20 cellular contexts compared by ENCODE assay signal in the genomic region with DNA sequence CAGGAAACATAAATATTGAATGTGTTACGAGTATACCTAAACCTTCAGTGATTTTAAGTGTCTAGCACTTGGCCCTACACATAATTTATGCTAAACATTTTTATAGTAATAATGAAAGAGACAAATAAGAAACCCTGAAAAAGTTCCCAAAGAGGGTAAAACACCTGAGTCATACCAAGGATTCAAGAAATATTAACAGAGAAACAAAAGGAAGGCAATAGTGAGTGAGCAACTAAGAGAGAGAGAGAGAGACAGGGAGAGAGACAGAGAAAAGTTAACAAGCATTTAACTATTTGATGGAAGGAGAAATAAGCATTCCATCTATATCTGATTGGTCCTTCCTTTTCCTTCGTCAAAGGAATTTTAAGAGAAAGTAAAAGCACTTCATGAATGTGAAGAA.
DNase-seq lines count a peak whose midpoint lies in the region; ATAC-seq, FAIRE-seq and TF ChIP-seq lines count a peak whose summit lies in the region.
"Had no signal": no experiment of that assay in that cellular context is flagged by ENCODE, and none has a peak within 500 bp of the region (broad histone marks: within the 10 kb centered on the region; RNA-seq: fewer than 3 reads in every experiment).

No MANE protein-coding gene starts in this region.

- ATAC-seq in A549 (no peak), HG03571 (IDR thresholded peaks at IDR 0.05; ENCODE audit: unreplicated experiment) (no peak)

- H3K9ac ChIP-seq in Karpas-422 (ENCODE audit: low read length) (no peak overlapping the region), endothelial cell of umbilical vein (replicated peaks; ENCODE audit: extremely low read depth, insufficient read depth, low read length) (no peak overlapping the region)

- peaks cover 19% of the 10 kb centered on the region; the same call in 2 of the 3 replicates for H3K4me1 ChIP-seq in A549
- no peaks in the 10 kb centered on the region for H3K4me1 ChIP-seq in Karpas-422 (ENCODE audit: low read length)
- H3K4me1 ChIP-seq in endothelial cell of umbilical vein (ENCODE audit: control insufficient read depth, extremely low read depth, insufficient read depth, low read length) = no peaks in the 10 kb centered on the region

- no peak for TF ChIP-seq POLR2A in A549 (IDR thresholded peaks at IDR 0.05; ENCODE audit: low read length)
- TF ChIP-seq POLR2A in endothelial cell of umbilical vein (IDR thresholded peaks at IDR 0.05; ENCODE audit: low read depth, low read length) = no peak

- no peaks in the 10 kb centered on the region for H3K36me3 ChIP-seq in Karpas-422 (ENCODE audit: insufficient read depth, low read length)
- no peaks in the 10 kb centered on the region for H3K36me3 ChIP-seq in endothelial cell of umbilical vein (ENCODE audit: control insufficient read depth in 2 of 2, extremely low read depth in 1 of 2, insufficient read depth in 2 of 2, low read length in 2 of 2)
- H3K36me3 ChIP-seq: HAP-1 had no signal

- no peaks in the 10 kb centered on the region for H3K9me2 ChIP-seq in Karpas-422 (replicated peaks; ENCODE audit: insufficient read depth, low read length)

- H4K20me1 ChIP-seq in Karpas-422 (ENCODE audit: insufficient read depth, low read depth, low read length) (no peaks in the 10 kb centered on the region), endothelial cell of umbilical vein (replicated peaks; ENCODE audit: control insufficient read depth, extremely low read depth, insufficient read depth, low read length) (no peaks in the 10 kb centered on the region)

- no peak for FAIRE-seq in A549 (lab: Jason Lieb, UNC)
- FAIRE-seq in endothelial cell of umbilical vein (lab: Jason Lieb, UNC) = no peak
- FAIRE-seq: GM12891, GM18507, H54 had no signal

- DNase-seq in A549 (ENCODE audit: low read depth in 1 of 2, low spot score in 1 of 2) = no peak
- DNase-seq in Karpas-422 = no peak
- no peak for DNase-seq in endothelial cell of umbilical vein (ENCODE audit: low read depth, low spot score)
- DNase-seq in renal cortical epithelial cell (ENCODE audit: low read depth) = peak; percentile 63
- DNase-seq in activated T-cell treated with anti-CD3 and anti-CD28 coated beads, Interleukin-2, amount 50 U/mL, for 1 hour = no peak
- no peak for DNase-seq in retina
- DNase-seq: 8988T; C1 segment of cervical spinal cord; Calu3; CD4-positive, alpha-beta memory T cell; COR-L47; DMS53; DMS79 treated with DMSO at 0.1 percent for 48 hours; GF-D8; GOT3 had no signal

- H3K4me2 ChIP-seq in A549 (peak overlapping the region; percentile 50), Karpas-422 (ENCODE audit: low read depth, low read length, poor library complexity, severe bottlenecking) (no peak overlapping the region), endothelial cell of umbilical vein (ENCODE audit: insufficient read depth, low read length) (peak overlapping the region; percentile 17)

- no peak for TF ChIP-seq EP300 in A549 (IDR thresholded peaks at IDR 0.05)

- WGBS in A549 (ENCODE audit: missing lambda C conversion rate) = 29% methylated on average over 2 of the region's 2 CpGs

- H3K27me3 ChIP-seq in Karpas-422 (ENCODE audit: low read length) (no peaks in the 10 kb centered on the region), endothelial cell of umbilical vein (ENCODE audit: control insufficient read depth in 2 of 2, insufficient read depth in 2 of 2, low read length in 2 of 2) (no peaks in the 10 kb centered on the region)

- CTCF ChIA-PET in A549 (lab: Yijun Ruan, JAX) (no interaction called here), endothelial cell of umbilical vein (lab: Charles Lee) (interaction anchor here (0.6 kb wide), 1 partner anchor 8 kb away, joined by 3 read pairs; no protein-coding TSS in a partner anchor)

- TF ChIP-seq RAD21 in A549 (conservative IDR thresholded peaks at IDR 0.05 in 1 of 2, IDR thresholded peaks at IDR 0.05 in 1 of 2) = no peak

- TF ChIP-seq CTCF in A549 (IDR thresholded peaks at IDR 0.05) = no peak
- no peak for TF ChIP-seq CTCF in endothelial cell of umbilical vein (IDR thresholded peaks at IDR 0.05; ENCODE audit: extremely low read depth in 1 of 2, insufficient read depth in 1 of 2, low read depth in 1 of 2, low read length in 2 of 2)

- POLR2A ChIA-PET in A549 (lab: Yijun Ruan, JAX) = no interaction called here
- POLR2A ChIA-PET in endothelial cell of umbilical vein (lab: Charles Lee) = no interaction called here

- BruUV-seq in endothelial cell of umbilical vein (replicated peaks; lab: Mats Ljungman, UMichigan) = no TSS peak

- dilution Hi-C loops in endothelial cell of umbilical vein (cut with MboI; ENCODE audit: extremely low pct_ligation_motif_present, low sequenced_read_pairs) = no loop called here

- H2AFZ ChIP-seq in Karpas-422 (ENCODE audit: low read length) (peak overlapping the region; percentile 28; the same call in 1 of the 2 replicates), endothelial cell of umbilical vein (ENCODE audit: low read depth, low read length) (no peak overlapping the region)

- H3K9me1 ChIP-seq in endothelial cell of umbilical vein (replicated peaks; ENCODE audit: control insufficient read depth, extremely low read depth, insufficient read depth, low read length) = no peaks in the 10 kb centered on the region

- H3K79me2 ChIP-seq in Karpas-422 (ENCODE audit: low read length) (no peaks in the 10 kb centered on the region), endothelial cell of umbilical vein (ENCODE audit: control insufficient read depth, insufficient read depth, low read length) (no peaks in the 10 kb centered on the region)

- H3K4me3 ChIP-seq in A549 = no peak overlapping the region
- no peak overlapping the region for H3K4me3 ChIP-seq in Karpas-422 (ENCODE audit: low read length)
- no peak overlapping the region for H3K4me3 ChIP-seq in endothelial cell of umbilical vein (replicated peaks in 1 of 3; ENCODE audit: insufficient read depth in 1 of 3, low read depth in 1 of 3, low read length in 3 of 3)
- H3K4me3 ChIP-seq: HAP-1 had no signal

- H3K9me3 ChIP-seq in A549 (no peaks in the 10 kb centered on the region), Karpas-422 (ENCODE audit: low read length) (peaks cover 10% of the 10 kb centered on the region), endothelial cell of umbilical vein (replicated peaks; ENCODE audit: control insufficient read depth, insufficient read depth, low read length) (no peaks in the 10 kb centered on the region)
- H3K9me3 ChIP-seq: HAP-1 had no signal

- 0 out of 6 replicates have a peak overlapping the region, but pooled peaks of 1 of the 2 experiments have one; percentile 42 for H3K27ac ChIP-seq in A549
- H3K27ac ChIP-seq in Karpas-422 (ENCODE audit: low read length) = no peak overlapping the region
- no peak overlapping the region for H3K27ac ChIP-seq in endothelial cell of umbilical vein (ENCODE audit: insufficient read depth, low read depth, low read length)

- intact Hi-C loops in endothelial cell of umbilical vein (cut with micrococcal nuclease) = no loop called here

TF ChIP-seq in A549, 52 proteins besides CTCF, POLR2A, EP300 and RAD21 (continues in another document):
- TF ChIP-seq MAZ (IDR thresholded peaks at IDR 0.05; ENCODE audit: borderline replicate concordance, low read depth, low read length) = no peak
- TF ChIP-seq HEYL (CRISPR knock-in tag; IDR thresholded peaks at IDR 0.05) = no peak
- TF ChIP-seq JUN (IDR thresholded peaks at IDR 0.05) = no peak
- TF ChIP-seq TFCP2L1 (CRISPR knock-in tag; IDR thresholded peaks at IDR 0.05) = no peak
- no peak for TF ChIP-seq HDAC2 (IDR thresholded peaks at IDR 0.05)
- TF ChIP-seq, protein P1, sequence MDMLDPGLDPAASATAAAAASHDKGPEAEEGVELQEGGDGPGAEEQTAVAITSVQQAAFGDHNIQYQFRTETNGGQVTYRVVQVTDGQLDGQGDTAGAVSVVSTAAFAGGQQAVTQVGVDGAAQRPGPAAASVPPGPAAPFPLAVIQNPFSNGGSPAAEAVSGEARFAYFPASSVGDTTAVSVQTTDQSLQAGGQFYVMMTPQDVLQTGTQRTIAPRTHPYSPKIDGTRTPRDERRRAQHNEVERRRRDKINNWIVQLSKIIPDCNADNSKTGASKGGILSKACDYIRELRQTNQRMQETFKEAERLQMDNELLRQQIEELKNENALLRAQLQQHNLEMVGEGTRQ (IDR thresholded peaks at IDR 0.05) = no peak
- TF ChIP-seq CHD4 (IDR thresholded peaks at IDR 0.05; ENCODE audit: borderline replicate concordance) = no peak
- no peak for TF ChIP-seq HOXB13 (CRISPR knock-in tag; IDR thresholded peaks at IDR 0.05; ENCODE audit: low read depth)
- TF ChIP-seq NR3C1 (IDR thresholded peaks at IDR 0.05) = no peak

TF ChIP-seq in endothelial cell of umbilical vein, 7 proteins besides CTCF, POLR2A, EP300 and RAD21:
- TF ChIP-seq GATA2 (IDR thresholded peaks at IDR 0.05; ENCODE audit: insufficient read depth, insufficient read length, low read depth, low read length) (no peak), EZH2 (IDR thresholded peaks at IDR 0.05; ENCODE audit: borderline replicate concordance, low read depth, low read length, severe bottlenecking) (no peak), JUN (IDR thresholded peaks at IDR 0.05; ENCODE audit: borderline replicate concordance, insufficient read depth, insufficient read length, low read depth) (no peak), POLR2AphosphoS5 (IDR thresholded peaks at IDR 0.05; ENCODE audit: insufficient read depth, low read depth, low read length) (no peak), FOS (IDR thresholded peaks at IDR 0.05; ENCODE audit: borderline replicate concordance, insufficient read depth, low read length) (no peak), MYC (IDR thresholded peaks at IDR 0.05; ENCODE audit: low read depth, low read length) (no peak)
- TF ChIP-seq, protein P2, sequence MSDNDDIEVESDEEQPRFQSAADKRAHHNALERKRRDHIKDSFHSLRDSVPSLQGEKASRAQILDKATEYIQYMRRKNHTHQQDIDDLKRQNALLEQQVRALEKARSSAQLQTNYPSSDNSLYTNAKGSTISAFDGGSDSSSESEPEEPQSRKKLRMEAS (IDR thresholded peaks at IDR 0.05; ENCODE audit: insufficient read depth, insufficient read length) = no peak
TF ChIP-seq in endothelial cell of umbilical vein: peak in this region for 0.
